ENCODE assay signal across 8 cellular contexts in the genomic region with DNA sequence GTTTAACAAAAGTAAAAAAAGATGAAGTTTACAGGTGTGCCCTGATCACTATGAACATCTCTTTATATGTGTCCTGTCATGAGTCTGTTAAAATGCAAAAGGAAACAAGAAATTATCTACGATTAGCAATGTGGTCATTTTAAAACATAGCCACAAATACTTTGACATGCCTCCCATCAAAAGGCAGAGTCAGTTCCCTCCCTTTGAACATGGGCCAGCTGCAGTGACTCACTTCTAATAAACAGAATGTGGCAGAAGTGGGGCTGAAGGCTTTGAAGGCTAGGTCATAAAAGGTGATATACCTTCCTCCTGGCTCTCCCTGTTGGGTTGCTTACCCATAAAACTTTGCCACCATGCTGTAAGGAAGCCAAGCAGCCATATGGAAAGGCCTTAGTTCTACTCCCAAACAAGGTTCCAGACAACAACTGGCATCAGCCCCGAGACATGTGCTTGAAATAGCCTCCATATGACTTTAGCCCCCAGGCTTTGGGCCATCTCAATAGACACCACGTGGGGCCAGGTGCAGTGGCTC. TPM values are rescaled to one million over a fixed set of nuclear protein-coding genes. Genes with fewer than 3 reads are reported as not detected.
A peak's percentile ranks its signal among the peaks of the same experiment; 100 is the strongest.
DNase-seq lines count a peak whose midpoint lies in the region; ATAC-seq, FAIRE-seq and TF ChIP-seq lines count a peak whose summit lies in the region.
"Not testable (repeated sequence)": the region's sequence is repeated elsewhere in the genome, so short reads cannot be mapped to it uniquely, and the experiment has no call there.

No MANE protein-coding gene starts in this region.

- H3K9ac ChIP-seq in GM23248; Loucy (ENCODE audit: low read depth, low read length, poor library complexity, severe bottlenecking): not testable (repeated sequence)

- in situ Hi-C loops in GM23248 (cut with MboI): not testable (repeated sequence)

- not testable (repeated sequence) for TF ChIP-seq CTCF in BJ (IDR thresholded peaks at IDR 0.05; ENCODE audit: insufficient read depth, low read depth, low read length); Loucy (conservative IDR thresholded peaks at IDR 0.05; ENCODE audit: low read length); bronchial epithelial cell (IDR thresholded peaks at IDR 0.05; ENCODE audit: insufficient read depth, low read length, severe bottlenecking); fibroblast of villous mesenchyme (IDR thresholded peaks at IDR 0.05; ENCODE audit: insufficient read depth, low read depth, low read length); pancreas (IDR thresholded peaks at IDR 0.05)

- not testable (repeated sequence) for H3K9me3 ChIP-seq in GM23248 (ENCODE audit: low read depth); Loucy (ENCODE audit: insufficient read depth, low read depth, low read length); pancreas

- not testable (repeated sequence) for H3K4me1 ChIP-seq in GM23248 (ENCODE audit: insufficient read depth); pancreas
- peaks cover 19% of the 10 kb centered on the region for H3K4me1 ChIP-seq in Loucy (ENCODE audit: insufficient read depth, low read length, poor library complexity, severe bottlenecking)

- H3K36me3 ChIP-seq in BJ (ENCODE audit: control insufficient read depth, insufficient read depth, low read length); bronchial epithelial cell (ENCODE audit: control insufficient read depth, insufficient read depth, low read length); pancreas: not testable (repeated sequence)
- H3K36me3 ChIP-seq in GM23248 (ENCODE audit: low read depth): 0 out of 2 replicates have a peak, but pooled peaks cover 10% of the 10 kb centered on the region
- H3K36me3 ChIP-seq in Loucy (ENCODE audit: insufficient read depth, low read length): peaks cover 21% of the 10 kb centered on the region; the same call in 1 of the 2 replicates

- ATAC-seq in SK-N-SH treated with all-trans-retinoic acid at 6 μM for 48 hours (peak; percentile 87), pancreas (peak in 2 of 4 donors; percentile 31 to 43)

- H2AFZ ChIP-seq in GM23248; Loucy (ENCODE audit: low read length): not testable (repeated sequence)

- peaks cover 13% of the 10 kb centered on the region; the same call in 1 of the 2 replicates for H3K79me2 ChIP-seq in GM23248 (ENCODE audit: insufficient read depth)
- H3K79me2 ChIP-seq in Loucy (ENCODE audit: insufficient read depth, low read length): not testable (repeated sequence)

- H4K20me1 ChIP-seq in GM23248 (ENCODE audit: insufficient read depth); Loucy (ENCODE audit: insufficient read depth, low read length, poor library complexity, severe bottlenecking): not testable (repeated sequence)

- H3K27ac ChIP-seq in GM23248, pancreas: not testable (repeated sequence)

- FAIRE-seq in bronchial epithelial cell (lab: Jason Lieb, UNC): peak; percentile 7
- peak; percentile 63 for FAIRE-seq in pancreas (lab: Jason Lieb, UNC)

- not testable (repeated sequence) for H3K27me3 ChIP-seq in BJ (ENCODE audit: control insufficient read depth, insufficient read depth, low read length); GM23248 (replicated peaks; ENCODE audit: insufficient read depth); Loucy (ENCODE audit: insufficient read depth, low read length, poor library complexity, severe bottlenecking); bronchial epithelial cell (ENCODE audit: control insufficient read depth, insufficient read depth, low read length); pancreas

- POLR2A ChIA-PET in BJ (lab: Charles Lee): not testable (repeated sequence)

- peak overlapping the region; percentile 39 for H3K4me2 ChIP-seq in GM23248 (ENCODE audit: unreplicated experiment)
- peak overlapping the region; percentile 59 for H3K4me2 ChIP-seq in Loucy (ENCODE audit: low read depth, low read length, poor library complexity, severe bottlenecking)

- CTCF ChIA-PET in BJ (lab: Yijun Ruan, JAX): not testable (repeated sequence)

- H3F3A ChIP-seq in GM23248 (ENCODE audit: insufficient read depth): peaks cover 30% of the 10 kb centered on the region; the same call in 1 of the 2 replicates
- not testable (repeated sequence) for H3F3A ChIP-seq in Loucy (ENCODE audit: low read depth)

- H3K9me2 ChIP-seq in GM23248 (ENCODE audit: insufficient read depth); Loucy (replicated peaks; ENCODE audit: low read depth, low read length): not testable (repeated sequence)

- WGBS in GM23248 (ENCODE audit: low coverage in 1 of 2, low lambda C conversion rate in 2 of 2, missing lambda C conversion rate in 2 of 2), 2 experiments: 32% methylated on average over 3 of the region's 3 CpGs
- WGBS in pancreas, 2 donors: 91 to 93% methylated on average over 3 of the region's 3 CpGs

- DNase-seq in BJ (ENCODE audit: low read depth): peak; percentile 11
- peak; percentile 18 for DNase-seq in GM23248
- DNase-seq in bronchial epithelial cell (ENCODE audit: low read depth): peak; percentile 15
- peak; percentile 45 for DNase-seq in fibroblast of villous mesenchyme (ENCODE audit: low read depth)
- DNase-seq in iris pigment epithelial cell (ENCODE audit: low read depth): peak; percentile 26
- not testable (repeated sequence) for DNase-seq in pancreas

- intact Hi-C loops in pancreas (cut with DNase I): not testable (repeated sequence)

- not testable (repeated sequence) for H3K4me3 ChIP-seq in BJ (ENCODE audit: low read depth, low read length); GM23248; Loucy (ENCODE audit: low read length, poor library complexity, severe bottlenecking); bronchial epithelial cell (ENCODE audit: low read depth, low read length); fibroblast of villous mesenchyme (ENCODE audit: low read depth, low read length); pancreas

RNA-seq across cellular contexts. Expression of a gene that starts 52.4 kb away (rescaled TPM):
- polyA plus RNA-seq in BJ (2011; rRNA removed) (13.0 and 20.7 TPM in 2 replicates), GM23248 (2016; fragmentation: Nextera tagmentation; extraction: Ambion mirVana) (21.3 and 21.8 TPM in 2 replicates), pancreas (1 to 10 TPM; 2.3 to 4.4 TPM)
- polyA minus RNA-seq in BJ (2011; rRNA and poly(A)+ RNA removed): 18.7 and 30.9 TPM in 2 replicates
- 28.4 and 53.7 TPM in 2 replicates for total RNA-seq in GM23248 (2014; rRNA removed; shearing (Covaris generic))
- total RNA-seq in bronchial epithelial cell (21.9 and 28.2 TPM in 2 replicates), fibroblast of villous mesenchyme (18.0 and 22.9 TPM in 2 replicates), pancreas (1 to 10 TPM; 4.9 to 9.7 (median 7.4) TPM)

RNA-seq across cellular contexts. Expression of a gene that starts 52.5 kb away (rescaled TPM):
- 0.45 and 0.49 TPM in 2 replicates for polyA plus RNA-seq in BJ (2011; rRNA removed)
- polyA minus RNA-seq in BJ (2011; rRNA and poly(A)+ RNA removed): 0.66 and 3.6 TPM in 2 replicates
- total RNA-seq in GM23248 (2014; rRNA removed; shearing (Covaris generic)): not detected in 2 replicates
- 0.51 and 2.0 TPM in 2 replicates for polyA plus RNA-seq in GM23248 (2016; fragmentation: Nextera tagmentation; extraction: Ambion mirVana)
- 0.26 and 0.38 TPM in 2 replicates for total RNA-seq in bronchial epithelial cell
- total RNA-seq in fibroblast of villous mesenchyme: 0.86 and 1.6 TPM in 2 replicates
- 1 to 10 TPM in 5 of 6 donors, under 1 TPM in 1; 0.88 to 4.3 (median 1.5) TPM for total RNA-seq in pancreas
- polyA plus RNA-seq in pancreas: 1 to 10 TPM; 1.6 to 7.1 TPM
